In genomic region chr4:83034630-83035494, GRCh38 we compare ENCODE assay signal across 8 cellular contexts. TPM values are rescaled to one million over a fixed set of nuclear protein-coding genes. Genes with fewer than 3 reads are reported as not detected.
A peak's percentile ranks its signal among the peaks of the same experiment; 100 is the strongest.
DNase-seq lines count a peak whose midpoint lies in the region; ATAC-seq and TF ChIP-seq lines count a peak whose summit lies in the region.

COPS4 (plus strand) TSS chr4:83035183; CDS start chr4:83035225, 42 bp downstream.

- H3K36me3 ChIP-seq in heart right ventricle (no peaks in the 10 kb centered on the region), upper lobe of left lung (no peaks in the 10 kb centered on the region)

- TF ChIP-seq POLR2A in GM15510 (IDR thresholded peaks at IDR 0.05; ENCODE audit: borderline replicate concordance, extremely low read depth, insufficient read length) (peak; percentile 63), upper lobe of left lung (IDR thresholded peaks at IDR 0.05) (peak in 3 of 4 donors; percentile 66 to 78 (median 72))

- DNase-seq in NCI-H1694 (lab: John Stamatoyannopoulos, UW) (peak; percentile 98), amniotic stem cell (lab: John Stamatoyannopoulos, UW) (peak; percentile 100), heart right ventricle (peak; percentile 92 to 98), posterior cingulate gyrus (peak; percentile 93 to 100 (median 96)), upper lobe of left lung (peak; percentile 91 to 99)

- intact Hi-C loops in heart right ventricle (cut with DNase I), result loop anchor here in 7 of 10 donors (1.0 to 10.0 kb wide), 6 partner anchors 22 to 663 kb away; partner anchors contain the start of genes SEC31A (in 4 of the 7), HNRNPD (in 2 of the 7), HELQ (in 1 of the 7) and MRPS18C (in 1 of the 7)
- intact Hi-C loops in posterior cingulate gyrus (cut with DNase I), result loop anchor here (1.0 to 10.0 kb wide), 5 partner anchors 22 to 600 kb away; partner anchors contain the start of genes ABRAXAS1, ENOPH1, HNRNPDL and SEC31A

- peak within 1 kb of the TSS; percentile 62 to 95 (median 88) for H3K27ac ChIP-seq in heart right ventricle
- peak within 1 kb of the TSS; percentile 84 to 95 (median 93) for H3K27ac ChIP-seq in upper lobe of left lung

- H3K9me3 Mint-ChIP-seq in T-helper 1 cell treated with Interleukin-12 subunit alpha and Interleukin-12 subunit beta and Interleukin-4 antibody, amounts not matched to agents 30 μg/mL and 1 μg/mL, for 36 hours, result no peaks in the 10 kb centered on the region

- H3K4me3 ChIP-seq in heart right ventricle (peak within 1 kb of the TSS; percentile 41 to 92 (median 67)), upper lobe of left lung (peak within 1 kb of the TSS; percentile 75 to 89 (median 86))

- H3K27me3 Mint-ChIP-seq in T-helper 1 cell treated with Interleukin-12 subunit alpha and Interleukin-12 subunit beta and Interleukin-4 antibody, amounts not matched to agents 30 μg/mL and 1 μg/mL, for 36 hours (ENCODE audit: low read depth), result peaks cover 3% of the 10 kb centered on the region

- H3K4me3 Mint-ChIP-seq in T-helper 1 cell treated with Interleukin-12 subunit alpha and Interleukin-12 subunit beta and Interleukin-4 antibody, amounts not matched to agents 30 μg/mL and 1 μg/mL, for 36 hours, result peak within 1 kb of the TSS; percentile 98

- TF ChIP-seq CTCF in heart right ventricle (IDR thresholded peaks at IDR 0.05) (peak; percentile 36 to 74 (median 52)), upper lobe of left lung (IDR thresholded peaks at IDR 0.05) (peak; percentile 22 to 72 (median 64))

- H3K36me3 Mint-ChIP-seq in T-helper 1 cell treated with Interleukin-12 subunit alpha and Interleukin-12 subunit beta and Interleukin-4 antibody, amounts not matched to agents 30 μg/mL and 1 μg/mL, for 36 hours (ENCODE audit: low read depth), result no peaks in the 10 kb centered on the region

- H3K4me1 ChIP-seq in heart right ventricle (peaks cover 0 to 27% (median 22%) of the 10 kb centered on the region in 9 donors), upper lobe of left lung (peaks cover 15 to 24% (median 21%) of the 10 kb centered on the region in 4 donors)

- WGBS in heart right ventricle, 2 donors, result 0% methylated on average over 39 of the region's 39 CpGs
- 0 to 1% methylated on average over 37 to 39 of the region's 39 CpGs for WGBS in upper lobe of left lung, 2 donors

- H3K27me3 ChIP-seq in heart right ventricle (no peaks in the 10 kb centered on the region), upper lobe of left lung (no peaks in the 10 kb centered on the region)

- H3K9me3 ChIP-seq in heart right ventricle (no peaks in the 10 kb centered on the region), upper lobe of left lung (no peaks in the 10 kb centered on the region)

- H3K27ac Mint-ChIP-seq in T-helper 1 cell treated with Interleukin-12 subunit alpha and Interleukin-12 subunit beta and Interleukin-4 antibody, amounts not matched to agents 30 μg/mL and 1 μg/mL, for 36 hours, result peak within 1 kb of the TSS; percentile 96

- H3K4me1 Mint-ChIP-seq in T-helper 1 cell treated with Interleukin-12 subunit alpha and Interleukin-12 subunit beta and Interleukin-4 antibody, amounts not matched to agents 30 μg/mL and 1 μg/mL, for 36 hours (ENCODE audit: low read depth), result peaks cover 18% of the 10 kb centered on the region

- ATAC-seq in HG02885 (IDR thresholded peaks at IDR 0.05; ENCODE audit: poor library complexity, unreplicated experiment), result peak; percentile 99
- peak; percentile 100 for ATAC-seq in heart right ventricle
- ATAC-seq in upper lobe of left lung (ENCODE audit: low FRiP score in 2 of 2), result peak; percentile 100

- no peak for TF ChIP-seq EP300 in upper lobe of left lung (IDR thresholded peaks at IDR 0.05)

RNA-seq across cellular contexts. Expression of gene COPS4, which starts in this region (rescaled TPM):
- total RNA-seq in heart right ventricle, result 10 to 100 TPM; 48.1 to 65.1 (median 57.5) TPM
- 10 to 100 TPM; 12.5 to 40.3 TPM for polyA plus RNA-seq in heart right ventricle
- 10 to 100 TPM in 5 of 6 donors, 1 to 10 TPM in 1; 9.4 to 50.9 (median 33.3) TPM for total RNA-seq in upper lobe of left lung

Comparison
In these comparisons a context has a peak if more than half of its experiments do, and no peak if none do; other contexts are left out.
1. Peak in every context shown above with its lines: DNase-seq, ATAC-seq, H3K4me3 ChIP-seq and H3K27ac ChIP-seq.